16 cellular contexts compared by ENCODE assay signal in genomic region chr1:180909462-180909976, GRCh38. TPM values are rescaled to one million over a fixed set of nuclear protein-coding genes. Genes with fewer than 3 reads are reported as not detected.
DNase-seq lines count a peak whose midpoint lies in the region; ATAC-seq, FAIRE-seq and TF ChIP-seq lines count a peak whose summit lies in the region.
"Had no signal": no experiment of that assay in that cellular context is flagged by ENCODE, and none has a peak within 500 bp of the region (broad histone marks: within the 10 kb centered on the region; RNA-seq: fewer than 3 reads in every experiment).

No MANE protein-coding gene starts in this region.

- no peak for TF ChIP-seq RAD21 in HepG2 (CRISPR knock-in tag; IDR thresholded peaks at IDR 0.05)

- ATAC-seq in HepG2: no peak
- no peak for ATAC-seq in right lobe of liver
- peak; percentile 44 for ATAC-seq in GM21723 (IDR thresholded peaks at IDR 0.05; ENCODE audit: unreplicated experiment)
- ATAC-seq in HG03135 (IDR thresholded peaks at IDR 0.05; ENCODE audit: unreplicated experiment): peak; percentile 39
- ATAC-seq in mucosa of descending colon: no peak
- ATAC-seq: T-helper 17 cell had no signal

- H3K4me3 ChIP-seq in HepG2 (replicated peaks in 1 of 3; ENCODE audit: insufficient read depth in 1 of 3, low read depth in 2 of 3, low read length in 3 of 3): no peak overlapping the region
- H3K4me3 ChIP-seq in right lobe of liver: no peak overlapping the region
- H3K4me3 ChIP-seq in mucosa of descending colon: no peak overlapping the region
- H3K4me3 ChIP-seq: tibial nerve had no signal

- no TSS peak for BruUV-seq in HepG2 (replicated peaks; lab: Mats Ljungman, UMichigan)

- TF ChIP-seq EP300 in HepG2 (IDR thresholded peaks at IDR 0.05; ENCODE audit: low read depth in 2 of 2, low read length in 2 of 2) (no peak), HepG2 (CRISPR knock-in tag; IDR thresholded peaks at IDR 0.05; ENCODE audit: borderline replicate concordance) (no peak)

- H3K9me3 ChIP-seq in HepG2 (ENCODE audit: low read length) (no peaks in the 10 kb centered on the region), right lobe of liver (no peaks in the 10 kb centered on the region), mucosa of descending colon (no peaks in the 10 kb centered on the region)
- H3K9me3 ChIP-seq: tibial nerve had no signal

- WGBS in HepG2 (ENCODE audit: low lambda C conversion rate): 0% methylated on average over 5 of the region's 5 CpGs
- 47% methylated on average over 4 of the region's 5 CpGs for WGBS in right lobe of liver (ENCODE audit: insufficient coverage, low coverage, low lambda C conversion rate, missing lambda C conversion rate)

- no peak for TF ChIP-seq POLR2A in HepG2 (IDR thresholded peaks at IDR 0.05; ENCODE audit: insufficient read depth in 1 of 2, low read depth in 2 of 2, low read length in 2 of 2)
- TF ChIP-seq POLR2A in right lobe of liver (IDR thresholded peaks at IDR 0.05): no peak

- peaks cover 12% of the 10 kb centered on the region for H3K4me1 ChIP-seq in HepG2 (ENCODE audit: insufficient read depth, low read length)
- H3K4me1 ChIP-seq in right lobe of liver: peaks cover 0 to 2% (median 0%) of the 10 kb centered on the region in 4 donors
- H3K4me1 ChIP-seq in mucosa of descending colon (ENCODE audit: low read depth): peaks cover 8% of the 10 kb centered on the region

- no peak overlapping the region for H3K9ac ChIP-seq in HepG2 (ENCODE audit: insufficient read depth, low read depth, low read length)

- in situ Hi-C loops in HepG2 (cut with HindIII; ENCODE audit: extremely low pct_ligation_motif_present, low pct_unique_long_range_greater_than_20kb): no loop called here

- TF ChIP-seq CTCF in HepG2 (CRISPR knock-in tag; IDR thresholded peaks at IDR 0.05) (no peak), right lobe of liver (IDR thresholded peaks at IDR 0.05) (no peak), mucosa of descending colon (IDR thresholded peaks at IDR 0.05) (no peak)

- no peak for FAIRE-seq in HepG2 (lab: Jason Lieb, UNC)
- FAIRE-seq: colon, small intestine had no signal

- DNase-seq in HepG2 (ENCODE audit: low spot score) (no peak), right lobe of liver (no peak), renal cortical epithelial cell (ENCODE audit: low read depth) (peak; percentile 61), NCI-H1092 (lab: John Stamatoyannopoulos, UW) (no peak), mucosa of descending colon (no peak)
- no peak for DNase-seq in stimulated activated CD8-positive, alpha-beta memory T cell treated with anti-CD3 and anti-CD28 coated beads, Interleukin-4, amount 100 ng/mL, for 48 hours
- DNase-seq: activated CD4-positive, alpha-beta memory T cell treated with anti-CD3 and anti-CD28 coated beads, Interleukin-2, amount 10 ng/mL, durations not matched to agents 7 days and 5 days; activated naive CD4-positive, alpha-beta T cell treated with anti-CD3 and anti-CD28 coated beads, Interleukin-2, amount 10 ng/mL, durations not matched to agents 7 days and 5 days; naive B cell; NCI-H226; small intestine; T-helper 17 cell had no signal

- CTCF ChIA-PET in HepG2 (lab: Yijun Ruan, JAX; ENCODE audit: low intra/inter-chr PET ratio, low total read pairs): no interaction called here

- H3K79me2 ChIP-seq in HepG2 (ENCODE audit: insufficient read depth, low read length): no peaks in the 10 kb centered on the region

- no peaks in the 10 kb centered on the region for H4K20me1 ChIP-seq in HepG2 (ENCODE audit: insufficient read depth, low read length)

- H3K36me3 ChIP-seq in HepG2 (replicated peaks in 1 of 2; ENCODE audit: control insufficient read depth in 1 of 2, insufficient read depth in 2 of 2, low read length in 2 of 2) (no peaks in the 10 kb centered on the region), right lobe of liver (no peaks in the 10 kb centered on the region), mucosa of descending colon (ENCODE audit: low read depth) (no peaks in the 10 kb centered on the region)
- H3K36me3 ChIP-seq: tibial nerve had no signal

- H3K27me3 ChIP-seq in HepG2 (ENCODE audit: control insufficient read depth in 1 of 2, insufficient read depth in 2 of 2, low read length in 2 of 2): peaks cover 0 to 7% of the 10 kb centered on the region in 2 experiments; a peak in 1 of 5 replicates
- H3K27me3 ChIP-seq in right lobe of liver: no peaks in the 10 kb centered on the region
- H3K27me3 ChIP-seq: tibial nerve had no signal

- POLR2A ChIA-PET in HepG2 (lab: Yijun Ruan, JAX): no interaction called here

- H2AFZ ChIP-seq in HepG2 (ENCODE audit: low read length): no peak overlapping the region

- H3K4me2 ChIP-seq in HepG2 (ENCODE audit: low read depth, low read length): peak overlapping the region; percentile 14

- H3K27ac ChIP-seq in HepG2 (ENCODE audit: extremely low read length, insufficient read depth, low read length): no peak overlapping the region
- H3K27ac ChIP-seq in right lobe of liver: no peak overlapping the region
- H3K27ac ChIP-seq: tibial nerve had no signal

- intact Hi-C loops in HepG2 (cut with micrococcal nuclease; ENCODE audit: unreplicated experiment): no loop called here
- intact Hi-C loops in right lobe of liver (cut with DNase I): no loop called here
- intact Hi-C loops in mucosa of descending colon (cut with DNase I, micrococcal nuclease): no loop called here

TF ChIP-seq in HepG2, 621 proteins besides CTCF, POLR2A, EP300 and RAD21:
- no peak for TF ChIP-seq ZNF496 (CRISPR knock-in tag; IDR thresholded peaks at IDR 0.05; ENCODE audit: insufficient replicate concordance)
- TF ChIP-seq HNF1A (IDR thresholded peaks at IDR 0.05; ENCODE audit: low read depth): 0 out of 2 replicates have a peak, but pooled peaks have one; percentile 13
- TF ChIP-seq HNF1A (CRISPR knock-in tag; IDR thresholded peaks at IDR 0.05; ENCODE audit: borderline replicate concordance): no peak

RNA-seq across cellular contexts. Expression of gene KIAA1614, which starts 3.2 kb away (rescaled TPM):
- total RNA-seq in HepG2 (2016; rRNA removed; fragmentation: Illumina TruSeq; extraction: Trizol): 0.32 and 0.77 TPM in 2 replicates
- total RNA-seq in HepG2 (2016; cell fraction: cytosol; rRNA removed; fragmentation: Illumina TruSeq; extraction: Trizol; ENCODE audit: low read depth): 0.10 TPM in 1 of 2 replicates, not detected in the other
- total RNA-seq in HepG2 (2016; cell fraction: insoluble cytoplasmic fraction; rRNA removed; fragmentation: Illumina TruSeq; extraction: Trizol): 0.16 and 0.17 TPM in 2 replicates
- 0.46 and 0.52 TPM in 2 replicates for total RNA-seq in HepG2 (2016; cell fraction: membrane; rRNA removed; fragmentation: Illumina TruSeq; extraction: Trizol)
- total RNA-seq in HepG2 (2016; cell fraction: nucleus; rRNA removed; fragmentation: Illumina TruSeq; extraction: Trizol): 0.43 and 0.81 TPM in 2 replicates
- 0.12 and 0.15 TPM in 2 replicates for polyA plus RNA-seq in HepG2 (2011; rRNA removed)
- 0.27 TPM in 2 replicates for polyA plus RNA-seq in HepG2 (2011; cell fraction: cytosol; rRNA removed)
- polyA plus RNA-seq in HepG2 (2011; cell fraction: nucleus; rRNA removed): 0.16 and 0.48 TPM in 2 replicates
- 0.40 and 0.48 TPM in 2 replicates for polyA plus RNA-seq in HepG2 (2012)
- polyA plus RNA-seq in HepG2 (2016; cell fraction: cytosol; fragmentation: Illumina TruSeq; extraction: Trizol; ENCODE audit: low read depth): 0.06 and 0.26 TPM in 2 replicates
- 0.17 and 0.20 TPM in 2 replicates for polyA plus RNA-seq in HepG2 (2016; cell fraction: insoluble cytoplasmic fraction; fragmentation: Illumina TruSeq; extraction: Trizol; ENCODE audit: low read depth)
- polyA plus RNA-seq in HepG2 (2016; cell fraction: membrane; fragmentation: Illumina TruSeq; extraction: Trizol; ENCODE audit: low read depth): 0.09 and 0.14 TPM in 2 replicates
- 0.11 and 0.16 TPM in 2 replicates for polyA plus RNA-seq in HepG2 (2016; cell fraction: nucleus; fragmentation: Illumina TruSeq; extraction: Trizol; ENCODE audit: insufficient read depth, low read depth)
- 0.44 and 0.48 TPM in 2 replicates for polyA minus RNA-seq in HepG2 (2011; rRNA and poly(A)+ RNA removed; ENCODE audit: low replicate concordance)
- not detected in 2 replicates for polyA minus RNA-seq in HepG2 (2011; cell fraction: cytosol; rRNA and poly(A)+ RNA removed)
- polyA minus RNA-seq in HepG2 (2011; cell fraction: nucleus; rRNA and poly(A)+ RNA removed): 0.12 and 0.26 TPM in 2 replicates
- total RNA-seq in right lobe of liver: under 1 TPM; 0.13 to 0.25 (median 0.21) TPM
- total RNA-seq in renal cortical epithelial cell: 5.9 and 10.7 TPM in 2 replicates
- 10 to 100 TPM in 1 of 3 donors, 1 to 10 TPM in 2; 1.2 to 11.1 (median 2.0) TPM for total RNA-seq in mucosa of descending colon

Comparison
In these comparisons a context has a peak if more than half of its experiments do, and no peak if none do; other contexts are left out.
1. ATAC-seq: peak in GM21723 (single experiment) and HG03135 (single experiment); none in HepG2 (single experiment), right lobe of liver (0 of 4) and mucosa of descending colon (single experiment).